In genomic region chr10:72200883-72201282, GRCh38 we compare ENCODE assay signal across 32 cellular contexts.
"Had no signal": no experiment of that assay in that cellular context is flagged by ENCODE, and none has a peak within 500 bp of the region (broad histone marks: within the 10 kb centered on the region; RNA-seq: fewer than 3 reads in every experiment).

No MANE protein-coding gene starts in this region.

- DNase-seq: activated B cell treated with CpG ODN at 0.5 μM for 24 hours; activated CD4-positive, alpha-beta memory T cell treated with anti-CD3 and anti-CD28 coated beads for 36 hours; activated CD4-positive, alpha-beta T cell treated with anti-CD3 and anti-CD28 coated beads for 4 hours; activated CD4-positive, alpha-beta T cell treated with anti-CD3 and anti-CD28 coated beads, Interleukin-2, amount 10 ng/mL, durations not matched to agents 24 days and 14 days; activated CD4-positive, alpha-beta T cell treated with anti-CD3 and anti-CD28 coated beads, Interleukin-2, amount 50 U/mL, for 1 hour; activated CD4-positive, alpha-beta T cell treated with anti-CD3 and anti-CD28 coated beads, Interleukin-2, amount 50 U/mL, for 4 hours; activated CD4-positive, CD25-positive, alpha-beta regulatory T cell treated with anti-CD3 and anti-CD28 coated beads, Interleukin-2, amount 50 U/mL, for 72 hours; activated CD8-positive, alpha-beta memory T cell treated with anti-CD3 and anti-CD28 coated beads, Interleukin-2, amount 50 U/mL, for 4 hours; activated CD8-positive, alpha-beta T cell treated with anti-CD3 and anti-CD28 coated beads for 36 hours; activated effector memory CD4-positive, alpha-beta T cell treated with anti-CD3 and anti-CD28 coated beads, Interleukin-2, amount 50 U/mL, for 16 hours; activated gamma-delta T cell treated with Interleukin-2 at 50 U/mL for 16 hours; activated naive CD4-positive, alpha-beta T cell; activated naive CD4-positive, alpha-beta T cell treated with anti-CD3 and anti-CD28 coated beads for 36 hours; activated naive CD4-positive, alpha-beta T cell treated with anti-CD3 and anti-CD28 coated beads, Interleukin-2, amount 50 U/mL, for 16 hours; activated naive CD8-positive, alpha-beta T cell treated with anti-CD3 and anti-CD28 coated beads for 36 hours; activated T-cell treated with anti-CD3 and anti-CD28 coated beads for 4 hours; activated T-cell treated with anti-CD3 and anti-CD28 coated beads, Interleukin-2, amount 50 U/mL, for 1 hour; activated T-cell treated with anti-CD3 and anti-CD28 coated beads, Interleukin-2, amount 50 U/mL, for 4 hours; amniotic stem cell; aorta; body of pancreas; brain microvascular endothelial cell; caudate nucleus; cerebellar nuclear complex; T-helper 1 cell; T-helper 2 cell; T-helper 9 cell had no signal

- H3K9me3 ChIP-seq: adrenal gland, body of pancreas, breast epithelium had no signal

- ATAC-seq: activated CD8-positive, alpha-beta T cell treated with anti-CD3 and anti-CD28 coated beads for 36 hours; activated naive CD4-positive, alpha-beta T cell treated with anti-CD3 and anti-CD28 coated beads, Interleukin-2, amount 50 U/mL, for 72 hours; activated T-cell treated with anti-CD3 and anti-CD28 coated beads, Interleukin-2, amount 50 U/mL, for 4 hours; activated T-helper 17 cell treated with anti-CD3 and anti-CD28 coated beads, Interleukin-2, amount 50 U/mL, for 72 hours; body of pancreas had no signal

- H3K27me3 ChIP-seq: adrenal gland, body of pancreas, brain microvascular endothelial cell, breast epithelium had no signal

- H3K4me3 ChIP-seq: adrenal gland, body of pancreas, breast epithelium had no signal

- H3K36me3 ChIP-seq: breast epithelium had no signal

- H3K4me1 ChIP-seq: adrenal gland, body of pancreas, breast epithelium had no signal

- H3K27ac ChIP-seq: adrenal gland, body of pancreas, brain microvascular endothelial cell, breast epithelium, VCaP had no signal
